In genomic region chr3:127574880-127575878, GRCh38 we compare ENCODE assay signal across 8 cellular contexts. TPM values are rescaled to one million over a fixed set of nuclear protein-coding genes. Genes with fewer than 3 reads are reported as not detected.
DNase-seq lines count a peak whose midpoint lies in the region; ATAC-seq and TF ChIP-seq lines count a peak whose summit lies in the region.

No MANE protein-coding gene starts in this region.

- intact Hi-C loops in posterior cingulate gyrus (cut with DNase I), result loop anchor here (2.0 kb wide), 1 partner anchor 396 kb away; no protein-coding TSS in a partner anchor

- peak; percentile 100 for TF ChIP-seq CTCF in GM12864 (IDR thresholded peaks at IDR 0.05; ENCODE audit: low read depth, low read length, missing control alignments)

- H3K4me3 ChIP-seq in GM12864 (ENCODE audit: low read depth, low read length), result no peak overlapping the region

- DNase-seq in GM12864 (ENCODE audit: low read depth) (peak; percentile 77), NCI-H128 (lab: John Stamatoyannopoulos, UW; ENCODE audit: unreplicated experiment) (peak; percentile 80), SKM-1 treated with dmso at 0.1 percent for 144 hours (lab: John Stamatoyannopoulos, UW; ENCODE audit: unreplicated experiment) (peak; percentile 84), glomerular endothelial cell (ENCODE audit: extremely low read depth, low read depth, low spot score) (peak; percentile 34), posterior cingulate gyrus (peak; percentile 73 to 98 (median 86)), ureter (ENCODE audit: low spot score) (peak; percentile 90)
- DNase-seq in activated naive CD4-positive, alpha-beta T cell treated with anti-CD3 and anti-CD28 coated beads, Interleukin-2, amount 50 U/mL, for 16 hours, result peak; percentile 81

- peak; percentile 90 for ATAC-seq in HG02678 (IDR thresholded peaks at IDR 0.05; ENCODE audit: unreplicated experiment)

RNA-seq across cellular contexts. Expression of gene TPRA1, which starts 15.4 kb away (rescaled TPM):
- 51.9 and 59.3 TPM in 2 replicates for total RNA-seq in glomerular endothelial cell
- total RNA-seq in ureter, result 30.5 TPM

RNA-seq across cellular contexts. Expression of gene MCM2, which starts 23.0 kb away (rescaled TPM):
- total RNA-seq in glomerular endothelial cell (18.7 and 28.9 TPM in 2 replicates), ureter (12.2 TPM)

RNA-seq across cellular contexts. Expression of gene PODXL2, which starts 53.8 kb away (rescaled TPM):
- total RNA-seq in glomerular endothelial cell, result 20.5 and 21.5 TPM in 2 replicates
- 15.9 TPM for total RNA-seq in ureter

Comparison
In these comparisons a context has a peak if more than half of its experiments do, and no peak if none do; other contexts are left out.
1. DNase-seq: peak in every context shown above with its lines; median percentile 90 in ureter; 86 in posterior cingulate gyrus; 84 in SKM-1 treated with dmso at 0.1 percent for 144 hours; 81 in activated naive CD4-positive, alpha-beta T cell treated with anti-CD3 and anti-CD28 coated beads, Interleukin-2, amount 50 U/mL, for 16 hours; 80 in NCI-H128; 77 in GM12864; 34 in glomerular endothelial cell.